In the genomic region with DNA sequence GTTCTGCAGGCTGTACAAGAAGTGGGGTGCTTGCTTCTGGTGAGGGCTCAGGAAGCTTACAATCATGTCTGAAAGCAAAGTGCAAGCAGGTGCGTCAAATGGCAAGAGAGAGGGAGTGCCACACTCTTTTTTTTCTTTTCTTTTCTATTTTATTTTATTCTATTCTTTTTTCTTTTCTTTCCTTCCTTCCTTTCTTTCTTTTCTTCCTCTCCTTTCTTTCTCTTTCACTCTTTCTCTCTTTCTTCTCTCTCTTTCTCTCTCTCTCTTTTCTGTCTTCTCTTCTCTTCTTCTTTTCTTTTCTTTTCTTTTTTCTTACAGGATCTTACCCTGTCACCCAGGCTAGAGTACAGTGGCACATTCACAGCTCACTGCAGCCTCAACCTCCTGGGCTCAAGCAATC, we compare ENCODE assay signal across 1 cellular context.
TF ChIP-seq lines count a peak whose summit lies in the region.

No MANE protein-coding gene starts in this region.

TF ChIP-seq in HepG2, 621 proteins besides CTCF, POLR2A, EP300 and RAD21:
- TF ChIP-seq SRSF9 (IDR thresholded peaks at IDR 0.05; ENCODE audit: borderline replicate concordance, insufficient read depth, low read depth, low read length, poor library complexity, severe bottlenecking) (peak; percentile 34), FOXP1 (IDR thresholded peaks at IDR 0.05) (0 out of 2 replicates have a peak, but pooled peaks have one; percentile 29), FOXP1 (CRISPR knock-in tag; IDR thresholded peaks at IDR 0.05) (no peak), ZNF710 (CRISPR knock-in tag; IDR thresholded peaks at IDR 0.05; ENCODE audit: borderline replicate concordance) (no peak), ZNF101 (CRISPR knock-in tag; IDR thresholded peaks at IDR 0.05; ENCODE audit: borderline replicate concordance, low read depth) (no peak), ZNF550 (CRISPR knock-in tag; IDR thresholded peaks at IDR 0.05; ENCODE audit: borderline replicate concordance) (no peak), ZNF160 (CRISPR knock-in tag; IDR thresholded peaks at IDR 0.05) (no peak)
